Comparison of ENCODE assay signal across 12 cellular contexts in the genomic region with DNA sequence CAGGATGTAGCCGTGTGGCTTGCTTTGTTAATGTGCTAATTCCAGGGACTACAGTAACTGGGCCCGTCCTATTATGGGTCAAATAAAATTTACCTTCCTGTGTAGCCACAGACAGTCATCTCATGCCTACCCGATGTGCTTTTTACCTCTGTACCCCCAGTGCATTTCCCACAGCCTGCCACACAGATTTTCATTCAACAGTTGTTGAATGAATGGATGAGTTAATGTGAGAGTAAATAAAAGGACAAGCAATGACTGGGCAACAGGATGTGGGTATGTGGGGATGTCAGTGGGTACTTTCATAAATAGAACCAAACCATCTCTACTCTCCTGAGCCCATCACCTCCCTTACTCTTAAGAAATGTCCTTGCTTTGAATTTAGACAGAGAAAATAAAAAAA.
DNase-seq lines count a peak whose midpoint lies in the region; ATAC-seq, FAIRE-seq and TF ChIP-seq lines count a peak whose summit lies in the region.
"Had no signal": no experiment of that assay in that cellular context is flagged by ENCODE, and none has a peak within 500 bp of the region (broad histone marks: within the 10 kb centered on the region; RNA-seq: fewer than 3 reads in every experiment).

No MANE protein-coding gene starts in this region.

- peaks cover 0 to 2% of the 10 kb centered on the region in 2 donors for H3K4me1 ChIP-seq in kidney (ENCODE audit: control insufficient read depth in 1 of 2, insufficient read depth in 1 of 2, low read depth in 1 of 2, low read length in 2 of 2)

- DNase-seq in foreskin melanocyte (peak; percentile 18), posterior cingulate gyrus (no peak), medulla oblongata (ENCODE audit: extremely low spot score) (no peak), anterior cingulate cortex (lab: John Stamatoyannopoulos, UW) (no peak), kidney (no peak)
- DNase-seq: activated naive CD4-positive, alpha-beta T cell treated with anti-CD3 and anti-CD28 coated beads, Interleukin-2, amount 50 U/mL, for 16 hours; NCI-H2029; RPMI8226 had no signal

- H3K9me3 ChIP-seq in kidney (ENCODE audit: control insufficient read depth in 1 of 2, low read length in 2 of 2): no peaks in the 10 kb centered on the region

- H3K9ac ChIP-seq in kidney (ENCODE audit: low read length in 2 of 2): no peak overlapping the region

- FAIRE-seq in kidney (lab: Jason Lieb, UNC): no peak

- H3K36me3 ChIP-seq in kidney (ENCODE audit: control insufficient read depth in 1 of 2, insufficient read depth in 2 of 2, low read length in 2 of 2): no peaks in the 10 kb centered on the region

- ATAC-seq in GM18517 (IDR thresholded peaks at IDR 0.05; ENCODE audit: unreplicated experiment) (peak; percentile 69), GM21737 (IDR thresholded peaks at IDR 0.05; ENCODE audit: unreplicated experiment) (peak; percentile 45), HG03457 (IDR thresholded peaks at IDR 0.05; ENCODE audit: unreplicated experiment) (peak; percentile 48)
- ATAC-seq: activated CD4-positive, CD25-positive, alpha-beta regulatory T cell treated with anti-CD3 and anti-CD28 coated beads, Interleukin-2, amount 50 U/mL, for 24 hours had no signal

- H3K4me3 ChIP-seq in kidney (ENCODE audit: low read length in 2 of 2): no peak overlapping the region

- intact Hi-C loops in posterior cingulate gyrus (cut with DNase I): no loop called here
- intact Hi-C loops in kidney (cut with DNase I): no loop called here

- TF ChIP-seq CTCF in kidney (IDR thresholded peaks at IDR 0.05; ENCODE audit: borderline replicate concordance, extremely low read depth, insufficient read depth): no peak

- H3K27ac ChIP-seq in kidney (ENCODE audit: low read depth in 2 of 2, low read length in 2 of 2): no peak overlapping the region
